1 cellular context compared by ENCODE assay signal in the genomic region with DNA sequence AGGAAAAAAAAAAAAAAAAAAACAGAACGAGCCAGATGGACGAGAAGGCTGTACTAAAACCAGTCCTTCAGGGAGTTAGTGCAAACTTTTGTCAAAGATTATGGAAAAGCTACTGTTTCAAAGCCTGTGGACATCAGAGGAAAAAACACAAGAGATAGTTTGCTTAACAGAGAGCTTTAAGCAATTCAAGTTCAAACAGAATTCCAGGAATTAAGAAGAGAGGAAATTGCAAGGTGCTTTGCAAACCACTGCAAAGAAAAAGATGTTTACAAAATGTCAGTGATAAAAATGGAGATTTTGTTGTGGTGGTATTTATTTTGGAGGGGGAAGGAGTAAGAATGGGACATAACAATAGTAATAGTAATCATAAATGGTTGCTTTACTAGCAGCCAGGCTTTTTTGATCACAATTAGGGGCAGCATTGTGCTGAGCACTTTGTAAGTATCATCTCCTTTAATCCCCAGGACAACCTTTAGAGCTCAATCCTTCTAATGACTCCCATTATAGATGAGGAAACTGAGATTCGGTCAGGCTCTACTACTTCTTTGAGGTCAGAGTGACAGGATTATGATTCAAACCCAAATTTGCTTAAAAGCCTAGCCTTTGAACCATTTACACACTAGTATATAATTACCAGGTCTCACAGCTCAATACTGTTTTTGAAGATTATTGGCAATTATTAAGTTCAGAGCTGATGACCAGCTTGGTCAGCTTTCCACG.
TF ChIP-seq lines count a peak whose summit lies in the region.

No MANE protein-coding gene starts in this region.

TF ChIP-seq in HepG2, 621 proteins besides CTCF, POLR2A, EP300 and RAD21 (continued from another document and continues in another):
- TF ChIP-seq MZF1 (CRISPR knock-in tag; IDR thresholded peaks at IDR 0.05; ENCODE audit: borderline replicate concordance) (no peak), CBFB (CRISPR knock-in tag; IDR thresholded peaks at IDR 0.05) (0 out of 2 replicates have a peak, but pooled peaks have one; percentile 25), FOXP1 (IDR thresholded peaks at IDR 0.05) (no peak), FOXP1 (CRISPR knock-in tag; IDR thresholded peaks at IDR 0.05) (peak; percentile 38; the same call in 1 of the 2 replicates), ZNF552 (CRISPR knock-in tag; IDR thresholded peaks at IDR 0.05; ENCODE audit: borderline replicate concordance) (no peak), KDM4B (CRISPR knock-in tag; IDR thresholded peaks at IDR 0.05) (no peak), NFE2 (CRISPR knock-in tag; IDR thresholded peaks at IDR 0.05) (no peak), ZNF547 (CRISPR knock-in tag; IDR thresholded peaks at IDR 0.05) (no peak), ZNF329 (CRISPR knock-in tag; IDR thresholded peaks at IDR 0.05; ENCODE audit: low read depth) (no peak), ZFP41 (CRISPR knock-in tag; IDR thresholded peaks at IDR 0.05; ENCODE audit: borderline replicate concordance) (no peak), KDM2A (CRISPR knock-in tag; IDR thresholded peaks at IDR 0.05; ENCODE audit: borderline replicate concordance, low read depth) (no peak), TOE1 (CRISPR knock-in tag; IDR thresholded peaks at IDR 0.05) (no peak), TBL1XR1 (IDR thresholded peaks at IDR 0.05; ENCODE audit: borderline replicate concordance, low read length, partially characterized antibody) (no peak), CENPT (CRISPR knock-in tag; IDR thresholded peaks at IDR 0.05; ENCODE audit: low read depth) (no peak), POLR2AphosphoS2 (IDR thresholded peaks at IDR 0.05; ENCODE audit: low read depth, low read length) (no peak), KLF6 (CRISPR knock-in tag; IDR thresholded peaks at IDR 0.05) (no peak), ZBTB38 (CRISPR knock-in tag; IDR thresholded peaks at IDR 0.05) (no peak), PAF1 (CRISPR knock-in tag; IDR thresholded peaks at IDR 0.05) (no peak), RARG (CRISPR knock-in tag; IDR thresholded peaks at IDR 0.05; ENCODE audit: low read depth) (no peak), ZNF782 (CRISPR knock-in tag; IDR thresholded peaks at IDR 0.05; ENCODE audit: borderline replicate concordance) (no peak), ZNF839 (CRISPR knock-in tag; IDR thresholded peaks at IDR 0.05; ENCODE audit: borderline replicate concordance) (no peak), SMAD9 (CRISPR knock-in tag; IDR thresholded peaks at IDR 0.05) (no peak), HNRNPH1 (optimal IDR thresholded peaks at IDR 0.05; ENCODE audit: low read depth, low read length) (no peak), NCOA2 (CRISPR knock-in tag; IDR thresholded peaks at IDR 0.05) (peak; percentile 88), ZNF773 (CRISPR knock-in tag; IDR thresholded peaks at IDR 0.05; ENCODE audit: borderline replicate concordance) (no peak), TRIM24 (CRISPR knock-in tag; IDR thresholded peaks at IDR 0.05) (no peak), ZNF33A (CRISPR knock-in tag; IDR thresholded peaks at IDR 0.05; ENCODE audit: borderline replicate concordance) (no peak), ZSCAN20 (CRISPR knock-in tag; IDR thresholded peaks at IDR 0.05; ENCODE audit: borderline replicate concordance) (no peak), ZNF570 (CRISPR knock-in tag; IDR thresholded peaks at IDR 0.05; ENCODE audit: borderline replicate concordance) (no peak), CHCHD3 (CRISPR knock-in tag; IDR thresholded peaks at IDR 0.05) (no peak), SP2 (CRISPR knock-in tag; IDR thresholded peaks at IDR 0.05) (no peak), THYN1 (CRISPR knock-in tag; IDR thresholded peaks at IDR 0.05; ENCODE audit: borderline replicate concordance, low read depth) (no peak), ZNF256 (CRISPR knock-in tag; conservative IDR thresholded peaks at IDR 0.05) (no peak), HDAC6 (IDR thresholded peaks at IDR 0.05; ENCODE audit: low read depth, low read length) (no peak), TCF7L2 (IDR thresholded peaks at IDR 0.05; ENCODE audit: low read depth, low read length) (no peak), SAFB2 (CRISPR knock-in tag; IDR thresholded peaks at IDR 0.05; ENCODE audit: borderline replicate concordance, low read depth) (no peak), SIN3A (IDR thresholded peaks at IDR 0.05; ENCODE audit: borderline replicate concordance, low read depth, low read length) (no peak), TSC22D2 (CRISPR knock-in tag; IDR thresholded peaks at IDR 0.05; ENCODE audit: borderline replicate concordance) (no peak), EZH2 (conservative IDR thresholded peaks at IDR 0.05; ENCODE audit: low read depth, low read length) (no peak), ZNF354B (CRISPR knock-in tag; IDR thresholded peaks at IDR 0.05) (no peak), FOXJ3 (CRISPR knock-in tag; IDR thresholded peaks at IDR 0.05; ENCODE audit: borderline replicate concordance) (peak; percentile 46; the same call in 1 of the 2 replicates), ARNT2 (CRISPR knock-in tag; IDR thresholded peaks at IDR 0.05; ENCODE audit: low read depth) (no peak), ZNF263 (CRISPR knock-in tag; IDR thresholded peaks at IDR 0.05) (no peak), REPIN1 (CRISPR knock-in tag; IDR thresholded peaks at IDR 0.05; ENCODE audit: borderline replicate concordance, low read depth) (no peak), BHLHE40 (IDR thresholded peaks at IDR 0.05; ENCODE audit: low read length) (no peak), ZNF607 (CRISPR knock-in tag; IDR thresholded peaks at IDR 0.05; ENCODE audit: borderline replicate concordance) (no peak), FOXA3 (CRISPR knock-in tag; IDR thresholded peaks at IDR 0.05) (0 out of 2 replicates have a peak, but pooled peaks have one; percentile 30), ZNF543 (CRISPR knock-in tag; IDR thresholded peaks at IDR 0.05) (no peak)
- TF ChIP-seq, protein P1, sequence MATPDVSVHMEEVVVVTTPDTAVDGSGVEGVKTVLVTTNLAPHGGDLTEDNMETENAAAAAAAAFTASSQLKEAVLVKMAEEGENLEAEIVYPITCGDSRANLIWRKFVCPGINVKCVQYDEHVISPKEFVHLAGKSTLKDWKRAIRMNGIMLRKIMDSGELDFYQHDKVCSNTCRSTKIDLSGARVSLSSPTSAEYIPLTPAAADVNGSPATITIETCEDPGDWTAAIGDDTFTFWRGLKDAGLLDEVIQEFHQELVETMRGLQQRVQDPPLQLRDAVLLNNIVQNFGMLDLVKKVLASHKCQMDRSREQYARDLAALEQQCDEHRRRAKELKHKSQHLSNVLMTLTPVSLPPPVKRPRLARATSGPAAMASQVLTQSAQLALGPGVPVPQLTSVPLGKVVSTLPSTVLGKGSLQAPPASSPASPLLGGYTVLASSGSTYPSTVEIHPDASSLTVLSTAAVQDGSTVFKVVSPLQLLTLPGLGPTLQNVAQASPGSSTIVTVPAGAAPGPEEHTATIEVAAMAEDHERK (CRISPR knock-in tag; IDR thresholded peaks at IDR 0.05; ENCODE audit: low read depth): no peak
- TF ChIP-seq, protein P2, sequence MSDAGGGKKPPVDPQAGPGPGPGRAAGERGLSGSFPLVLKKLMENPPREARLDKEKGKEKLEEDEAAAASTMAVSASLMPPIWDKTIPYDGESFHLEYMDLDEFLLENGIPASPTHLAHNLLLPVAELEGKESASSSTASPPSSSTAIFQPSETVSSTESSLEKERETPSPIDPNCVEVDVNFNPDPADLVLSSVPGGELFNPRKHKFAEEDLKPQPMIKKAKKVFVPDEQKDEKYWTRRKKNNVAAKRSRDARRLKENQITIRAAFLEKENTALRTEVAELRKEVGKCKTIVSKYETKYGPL (CRISPR knock-in tag; IDR thresholded peaks at IDR 0.05): no peak
- TF ChIP-seq, protein P3, sequence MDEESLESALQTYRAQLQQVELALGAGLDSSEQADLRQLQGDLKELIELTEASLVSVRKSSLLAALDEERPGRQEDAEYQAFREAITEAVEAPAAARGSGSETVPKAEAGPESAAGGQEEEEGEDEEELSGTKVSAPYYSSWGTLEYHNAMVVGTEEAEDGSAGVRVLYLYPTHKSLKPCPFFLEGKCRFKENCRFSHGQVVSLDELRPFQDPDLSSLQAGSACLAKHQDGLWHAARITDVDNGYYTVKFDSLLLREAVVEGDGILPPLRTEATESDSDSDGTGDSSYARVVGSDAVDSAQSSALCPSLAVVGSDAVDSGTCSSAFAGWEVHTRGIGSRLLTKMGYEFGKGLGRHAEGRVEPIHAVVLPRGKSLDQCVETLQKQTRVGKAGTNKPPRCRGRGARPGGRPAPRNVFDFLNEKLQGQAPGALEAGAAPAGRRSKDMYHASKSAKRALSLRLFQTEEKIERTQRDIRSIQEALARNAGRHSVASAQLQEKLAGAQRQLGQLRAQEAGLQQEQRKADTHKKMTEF (CRISPR knock-in tag; IDR thresholded peaks at IDR 0.05): no peak
- TF ChIP-seq, protein P4, sequence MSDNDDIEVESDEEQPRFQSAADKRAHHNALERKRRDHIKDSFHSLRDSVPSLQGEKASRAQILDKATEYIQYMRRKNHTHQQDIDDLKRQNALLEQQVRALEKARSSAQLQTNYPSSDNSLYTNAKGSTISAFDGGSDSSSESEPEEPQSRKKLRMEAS (IDR thresholded peaks at IDR 0.05): no peak
- TF ChIP-seq, protein P5, sequence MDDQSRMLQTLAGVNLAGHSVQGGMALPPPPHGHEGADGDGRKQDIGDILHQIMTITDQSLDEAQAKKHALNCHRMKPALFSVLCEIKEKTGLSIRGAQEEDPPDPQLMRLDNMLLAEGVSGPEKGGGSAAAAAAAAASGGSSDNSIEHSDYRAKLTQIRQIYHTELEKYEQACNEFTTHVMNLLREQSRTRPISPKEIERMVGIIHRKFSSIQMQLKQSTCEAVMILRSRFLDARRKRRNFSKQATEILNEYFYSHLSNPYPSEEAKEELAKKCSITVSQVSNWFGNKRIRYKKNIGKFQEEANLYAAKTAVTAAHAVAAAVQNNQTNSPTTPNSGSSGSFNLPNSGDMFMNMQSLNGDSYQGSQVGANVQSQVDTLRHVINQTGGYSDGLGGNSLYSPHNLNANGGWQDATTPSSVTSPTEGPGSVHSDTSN (CRISPR knock-in tag; IDR thresholded peaks at IDR 0.05; ENCODE audit: borderline replicate concordance): no peak
- TF ChIP-seq, protein P6, sequence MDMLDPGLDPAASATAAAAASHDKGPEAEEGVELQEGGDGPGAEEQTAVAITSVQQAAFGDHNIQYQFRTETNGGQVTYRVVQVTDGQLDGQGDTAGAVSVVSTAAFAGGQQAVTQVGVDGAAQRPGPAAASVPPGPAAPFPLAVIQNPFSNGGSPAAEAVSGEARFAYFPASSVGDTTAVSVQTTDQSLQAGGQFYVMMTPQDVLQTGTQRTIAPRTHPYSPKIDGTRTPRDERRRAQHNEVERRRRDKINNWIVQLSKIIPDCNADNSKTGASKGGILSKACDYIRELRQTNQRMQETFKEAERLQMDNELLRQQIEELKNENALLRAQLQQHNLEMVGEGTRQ (IDR thresholded peaks at IDR 0.05; ENCODE audit: low read depth, low read length): no peak
- TF ChIP-seq, protein P6 (CRISPR knock-in tag; IDR thresholded peaks at IDR 0.05; ENCODE audit: borderline replicate concordance): no peak
- TF ChIP-seq, protein P7, sequence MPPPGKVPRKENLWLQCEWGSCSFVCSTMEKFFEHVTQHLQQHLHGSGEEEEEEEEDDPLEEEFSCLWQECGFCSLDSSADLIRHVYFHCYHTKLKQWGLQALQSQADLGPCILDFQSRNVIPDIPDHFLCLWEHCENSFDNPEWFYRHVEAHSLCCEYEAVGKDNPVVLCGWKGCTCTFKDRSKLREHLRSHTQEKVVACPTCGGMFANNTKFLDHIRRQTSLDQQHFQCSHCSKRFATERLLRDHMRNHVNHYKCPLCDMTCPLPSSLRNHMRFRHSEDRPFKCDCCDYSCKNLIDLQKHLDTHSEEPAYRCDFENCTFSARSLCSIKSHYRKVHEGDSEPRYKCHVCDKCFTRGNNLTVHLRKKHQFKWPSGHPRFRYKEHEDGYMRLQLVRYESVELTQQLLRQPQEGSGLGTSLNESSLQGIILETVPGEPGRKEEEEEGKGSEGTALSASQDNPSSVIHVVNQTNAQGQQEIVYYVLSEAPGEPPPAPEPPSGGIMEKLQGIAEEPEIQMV (CRISPR knock-in tag; IDR thresholded peaks at IDR 0.05; ENCODE audit: low read depth): no peak
- TF ChIP-seq, protein P8, sequence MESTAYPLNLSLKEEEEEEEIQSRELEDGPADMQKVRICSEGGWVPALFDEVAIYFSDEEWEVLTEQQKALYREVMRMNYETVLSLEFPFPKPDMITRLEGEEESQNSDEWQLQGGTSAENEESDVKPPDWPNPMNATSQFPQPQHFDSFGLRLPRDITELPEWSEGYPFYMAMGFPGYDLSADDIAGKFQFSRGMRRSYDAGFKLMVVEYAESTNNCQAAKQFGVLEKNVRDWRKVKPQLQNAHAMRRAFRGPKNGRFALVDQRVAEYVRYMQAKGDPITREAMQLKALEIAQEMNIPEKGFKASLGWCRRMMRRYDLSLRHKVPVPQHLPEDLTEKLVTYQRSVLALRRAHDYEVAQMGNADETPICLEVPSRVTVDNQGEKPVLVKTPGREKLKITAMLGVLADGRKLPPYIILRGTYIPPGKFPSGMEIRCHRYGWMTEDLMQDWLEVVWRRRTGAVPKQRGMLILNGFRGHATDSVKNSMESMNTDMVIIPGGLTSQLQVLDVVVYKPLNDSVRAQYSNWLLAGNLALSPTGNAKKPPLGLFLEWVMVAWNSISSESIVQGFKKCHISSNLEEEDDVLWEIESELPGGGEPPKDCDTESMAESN (CRISPR knock-in tag; conservative IDR thresholded peaks at IDR 0.05): no peak
- TF ChIP-seq, protein P9, sequence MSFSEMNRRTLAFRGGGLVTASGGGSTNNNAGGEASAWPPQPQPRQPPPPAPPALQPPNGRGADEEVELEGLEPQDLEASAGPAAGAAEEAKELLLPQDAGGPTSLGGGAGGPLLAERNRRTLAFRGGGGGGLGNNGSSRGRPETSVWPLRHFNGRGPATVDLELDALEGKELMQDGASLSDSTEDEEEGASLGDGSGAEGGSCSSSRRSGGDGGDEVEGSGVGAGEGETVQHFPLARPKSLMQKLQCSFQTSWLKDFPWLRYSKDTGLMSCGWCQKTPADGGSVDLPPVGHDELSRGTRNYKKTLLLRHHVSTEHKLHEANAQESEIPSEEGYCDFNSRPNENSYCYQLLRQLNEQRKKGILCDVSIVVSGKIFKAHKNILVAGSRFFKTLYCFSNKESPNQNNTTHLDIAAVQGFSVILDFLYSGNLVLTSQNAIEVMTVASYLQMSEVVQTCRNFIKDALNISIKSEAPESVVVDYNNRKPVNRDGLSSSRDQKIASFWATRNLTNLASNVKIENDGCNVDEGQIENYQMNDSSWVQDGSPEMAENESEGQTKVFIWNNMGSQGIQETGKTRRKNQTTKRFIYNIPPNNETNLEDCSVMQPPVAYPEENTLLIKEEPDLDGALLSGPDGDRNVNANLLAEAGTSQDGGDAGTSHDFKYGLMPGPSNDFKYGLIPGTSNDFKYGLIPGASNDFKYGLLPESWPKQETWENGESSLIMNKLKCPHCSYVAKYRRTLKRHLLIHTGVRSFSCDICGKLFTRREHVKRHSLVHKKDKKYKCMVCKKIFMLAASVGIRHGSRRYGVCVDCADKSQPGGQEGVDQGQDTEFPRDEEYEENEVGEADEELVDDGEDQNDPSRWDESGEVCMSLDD (CRISPR knock-in tag; IDR thresholded peaks at IDR 0.05; ENCODE audit: borderline replicate concordance): no peak
